ENCODE assay signal across 14 cellular contexts in genomic region chr15:90816401-90817116, GRCh38. TPM values are rescaled to one million over a fixed set of nuclear protein-coding genes. Genes with fewer than 3 reads are reported as not detected.
DNase-seq lines count a peak whose midpoint lies in the region; ATAC-seq, FAIRE-seq and TF ChIP-seq lines count a peak whose summit lies in the region.
"Had no signal": no experiment of that assay in that cellular context is flagged by ENCODE, and none has a peak within 500 bp of the region (broad histone marks: within the 10 kb centered on the region; RNA-seq: fewer than 3 reads in every experiment).

No MANE protein-coding gene starts in this region.

- DNase-seq in GM12892 (ENCODE audit: insufficient read length) (no peak), MG63 (no peak), foreskin fibroblast (no peak)
- DNase-seq in activated T-helper 1 cell treated with anti-CD3 and anti-CD28 coated beads, Interleukin-12 subunit alpha, Interleukin-12 subunit beta, Interleukin-2, Interleukin-4 antibody, amounts not matched to agents 30 ng/mL and 10 ng/mL and 1 ng/mL, durations not matched to agents 14 hours and 24 hours and 36 hours (ENCODE audit: low spot score), result no peak
- peak in 3 of 10 donors; percentile 15 to 30 (median 21) for DNase-seq in naive thymus-derived CD8-positive, alpha-beta T cell
- DNase-seq in stimulated activated naive B cell treated with anti-CD40 and anti-IgM and Interleukin-4, amounts not matched to agents 10 μg/mL and 1 μg/mL and 100 μg/mL, for 72 hours, result no peak
- DNase-seq: GDM1, kidney, NCI-H1417 treated with DMSO at 0.1 percent for 48 hours, NCI-H2171 had no signal

- TF ChIP-seq POLR2A in GM12892 (IDR thresholded peaks at IDR 0.05; ENCODE audit: low read depth, low read length), result no peak

- H4K20me1 ChIP-seq in BLaER1 treated with 17β-estradiol and CSF1 and Interleukin-3, amounts not matched to agents 10 nM and 100 nM, result peaks cover 0 to 8% (median 0%) of the 10 kb centered on the region in 11 experiments; a peak in 3 of 22 replicates

- intact Hi-C loops in activated T-helper 1 cell treated with anti-CD3 and anti-CD28 coated beads, Interleukin-12 subunit alpha, Interleukin-12 subunit beta, Interleukin-2, Interleukin-4 antibody, amounts not matched to agents 30 ng/mL and 10 ng/mL and 1 ng/mL, durations not matched to agents 14 hours and 24 hours and 36 hours (cut with micrococcal nuclease), result loop anchor here (5.0 kb wide), 1 partner anchor 169 kb away; no protein-coding TSS in a partner anchor

- H3K27me3 ChIP-seq in BLaER1 treated with 17β-estradiol and CSF1 and Interleukin-3, amounts not matched to agents 10 nM and 100 nM, result no peaks in the 10 kb centered on the region
- no peaks in the 10 kb centered on the region for H3K27me3 ChIP-seq in MG63

- H3K4me2 ChIP-seq in BLaER1 treated with 17β-estradiol and CSF1 and Interleukin-3, amounts not matched to agents 10 nM and 100 nM, result peak overlapping the region; percentile 88 to 99 (median 93)

- H3K4me3 Mint-ChIP-seq in activated T-helper 1 cell treated with anti-CD3 and anti-CD28 coated beads, Interleukin-12 subunit alpha, Interleukin-12 subunit beta, Interleukin-2, Interleukin-4 antibody, amounts not matched to agents 30 ng/mL and 10 ng/mL and 1 ng/mL, durations not matched to agents 14 hours and 24 hours and 36 hours, result peak overlapping the region; percentile 33
- H3K4me3 Mint-ChIP-seq in naive thymus-derived CD8-positive, alpha-beta T cell, result peak overlapping the region in 7 of 10 donors; percentile 6 to 39 (median 23)
- H3K4me3 Mint-ChIP-seq in stimulated activated naive B cell treated with anti-CD40 and anti-IgM and Interleukin-4, amounts not matched to agents 10 μg/mL and 1 μg/mL and 100 μg/mL, for 72 hours, result no peak overlapping the region

- H3K36me3 Mint-ChIP-seq in activated T-helper 1 cell treated with anti-CD3 and anti-CD28 coated beads, Interleukin-12 subunit alpha, Interleukin-12 subunit beta, Interleukin-2, Interleukin-4 antibody, amounts not matched to agents 30 ng/mL and 10 ng/mL and 1 ng/mL, durations not matched to agents 14 hours and 24 hours and 36 hours (ENCODE audit: low read depth), result peaks cover 36% of the 10 kb centered on the region
- H3K36me3 Mint-ChIP-seq in naive thymus-derived CD8-positive, alpha-beta T cell, result peaks cover 0 to 7% (median 0%) of the 10 kb centered on the region in 3 donors
- H3K36me3 Mint-ChIP-seq in stimulated activated naive B cell treated with anti-CD40 and anti-IgM and Interleukin-4, amounts not matched to agents 10 μg/mL and 1 μg/mL and 100 μg/mL, for 72 hours, result peaks cover 21 to 23% of the 10 kb centered on the region in 2 donors

- peak; percentile 82 for FAIRE-seq in GM12892 (lab: Jason Lieb, UNC)
- FAIRE-seq: astrocyte, endometrium, kidney had no signal

- POLR2A ChIA-PET in naive thymus-derived CD8-positive, alpha-beta T cell (lab: Charles Lee), result interaction anchor here (1.1 to 1.3 kb wide), 2 partner anchors 10 to 48 kb away, joined by 3 read pairs; no protein-coding TSS in a partner anchor

- H3K27me3 Mint-ChIP-seq in activated T-helper 1 cell treated with anti-CD3 and anti-CD28 coated beads, Interleukin-12 subunit alpha, Interleukin-12 subunit beta, Interleukin-2, Interleukin-4 antibody, amounts not matched to agents 30 ng/mL and 10 ng/mL and 1 ng/mL, durations not matched to agents 14 hours and 24 hours and 36 hours (ENCODE audit: insufficient read depth), result no peaks in the 10 kb centered on the region
- no peaks in the 10 kb centered on the region for H3K27me3 Mint-ChIP-seq in naive thymus-derived CD8-positive, alpha-beta T cell
- no peaks in the 10 kb centered on the region for H3K27me3 Mint-ChIP-seq in stimulated activated naive B cell treated with anti-CD40 and anti-IgM and Interleukin-4, amounts not matched to agents 10 μg/mL and 1 μg/mL and 100 μg/mL, for 72 hours

- H3K4me1 ChIP-seq in BLaER1 treated with 17β-estradiol and CSF1 and Interleukin-3, amounts not matched to agents 10 nM and 100 nM, result peaks cover 61 to 100% (median 74%) of the 10 kb centered on the region in 10 experiments

- H3K9me3 Mint-ChIP-seq in activated T-helper 1 cell treated with anti-CD3 and anti-CD28 coated beads, Interleukin-12 subunit alpha, Interleukin-12 subunit beta, Interleukin-2, Interleukin-4 antibody, amounts not matched to agents 30 ng/mL and 10 ng/mL and 1 ng/mL, durations not matched to agents 14 hours and 24 hours and 36 hours, result no peaks in the 10 kb centered on the region
- no peaks in the 10 kb centered on the region for H3K9me3 Mint-ChIP-seq in naive thymus-derived CD8-positive, alpha-beta T cell
- no peaks in the 10 kb centered on the region for H3K9me3 Mint-ChIP-seq in stimulated activated naive B cell treated with anti-CD40 and anti-IgM and Interleukin-4, amounts not matched to agents 10 μg/mL and 1 μg/mL and 100 μg/mL, for 72 hours

- H3K9me3 ChIP-seq in BLaER1 treated with 17β-estradiol and CSF1 and Interleukin-3, amounts not matched to agents 10 nM and 100 nM (replicated peaks in 1 of 11), result no peaks in the 10 kb centered on the region
- H3K9me3 ChIP-seq in MG63, result no peaks in the 10 kb centered on the region

- H3K27ac ChIP-seq in BLaER1 treated with 17β-estradiol and CSF1 and Interleukin-3, amounts not matched to agents 10 nM and 100 nM, result peak overlapping the region; percentile 33 to 90 (median 85); a peak in 20 of 22 replicates

- H3K27ac Mint-ChIP-seq in activated T-helper 1 cell treated with anti-CD3 and anti-CD28 coated beads, Interleukin-12 subunit alpha, Interleukin-12 subunit beta, Interleukin-2, Interleukin-4 antibody, amounts not matched to agents 30 ng/mL and 10 ng/mL and 1 ng/mL, durations not matched to agents 14 hours and 24 hours and 36 hours, result peak overlapping the region; percentile 96
- peak overlapping the region in 7 of 10 donors; percentile 11 to 85 (median 48) for H3K27ac Mint-ChIP-seq in naive thymus-derived CD8-positive, alpha-beta T cell
- no peak overlapping the region for H3K27ac Mint-ChIP-seq in stimulated activated naive B cell treated with anti-CD40 and anti-IgM and Interleukin-4, amounts not matched to agents 10 μg/mL and 1 μg/mL and 100 μg/mL, for 72 hours

- TF ChIP-seq CTCF in foreskin fibroblast (IDR thresholded peaks at IDR 0.05; ENCODE audit: low read depth, low read length), result no peak

- H3K4me3 ChIP-seq in BLaER1 treated with 17β-estradiol and CSF1 and Interleukin-3, amounts not matched to agents 10 nM and 100 nM, result no peak overlapping the region
- H3K4me3 ChIP-seq in MG63 (no peak overlapping the region), foreskin fibroblast (ENCODE audit: low read depth in 1 of 2, low read length in 2 of 2) (no peak overlapping the region)

- peaks cover 0 to 45% (median 41%) of the 10 kb centered on the region in 11 experiments; a peak in 18 of 22 replicates for H3K36me3 ChIP-seq in BLaER1 treated with 17β-estradiol and CSF1 and Interleukin-3, amounts not matched to agents 10 nM and 100 nM
- peaks cover 8% of the 10 kb centered on the region for H3K36me3 ChIP-seq in MG63

- H3K4me1 Mint-ChIP-seq in activated T-helper 1 cell treated with anti-CD3 and anti-CD28 coated beads, Interleukin-12 subunit alpha, Interleukin-12 subunit beta, Interleukin-2, Interleukin-4 antibody, amounts not matched to agents 30 ng/mL and 10 ng/mL and 1 ng/mL, durations not matched to agents 14 hours and 24 hours and 36 hours (ENCODE audit: low read depth), result peaks cover 92% of the 10 kb centered on the region
- H3K4me1 Mint-ChIP-seq in naive thymus-derived CD8-positive, alpha-beta T cell, result peaks cover 12 to 66% (median 41%) of the 10 kb centered on the region in 4 donors
- peaks cover 23 to 37% of the 10 kb centered on the region in 2 donors for H3K4me1 Mint-ChIP-seq in stimulated activated naive B cell treated with anti-CD40 and anti-IgM and Interleukin-4, amounts not matched to agents 10 μg/mL and 1 μg/mL and 100 μg/mL, for 72 hours

- peak overlapping the region in 9 of 11 experiments; percentile 8 to 79 (median 73); a peak in 12 of 22 replicates for H3K9ac ChIP-seq in BLaER1 treated with 17β-estradiol and CSF1 and Interleukin-3, amounts not matched to agents 10 nM and 100 nM

- peak in 1 of 2 donors; percentile 56 for ATAC-seq in naive thymus-derived CD8-positive, alpha-beta T cell
- no peak for ATAC-seq in GM19452 (IDR thresholded peaks at IDR 0.05; ENCODE audit: unreplicated experiment)
- ATAC-seq in stimulated activated naive B cell treated with anti-CD40 and anti-IgM and Interleukin-4, amounts not matched to agents 10 μg/mL and 1 μg/mL and 100 μg/mL, for 72 hours (replicated peaks), result no peak

RNA-seq across cellular contexts. Expression of gene FURIN, which starts 51.8 kb away (rescaled TPM):
- 12.6 TPM for polyA plus RNA-seq in GM12892 (2012; ENCODE audit: missing spikeins)
- total RNA-seq in activated T-helper 1 cell treated with anti-CD3 and anti-CD28 coated beads, Interleukin-12 subunit alpha, Interleukin-12 subunit beta, Interleukin-2, Interleukin-4 antibody, amounts not matched to agents 30 ng/mL and 10 ng/mL and 1 ng/mL, durations not matched to agents 14 hours and 24 hours and 36 hours, result 530 and 545 TPM in 2 replicates
- 10 to 100 TPM; 40.8 to 45.1 TPM for total RNA-seq in naive thymus-derived CD8-positive, alpha-beta T cell
- polyA plus RNA-seq in naive thymus-derived CD8-positive, alpha-beta T cell, result 10 to 100 TPM in 1 of 3 donors, 1 to 10 TPM in 2; 2.7 to 10.5 (median 4.8) TPM
- total RNA-seq in MG63 (2014; rRNA removed; shearing (Covaris generic); ENCODE audit: low replicate concordance), result 14.7 and 19.3 TPM in 2 replicates

Comparison
In these comparisons a context has a peak if more than half of its experiments do, and no peak if none do; other contexts are left out.
1. H3K4me3 Mint-ChIP-seq: peak in activated T-helper 1 cell treated with anti-CD3 and anti-CD28 coated beads, Interleukin-12 subunit alpha, Interleukin-12 subunit beta, Interleukin-2, Interleukin-4 antibody, amounts not matched to agents 30 ng/mL and 10 ng/mL and 1 ng/mL, durations not matched to agents 14 hours and 24 hours and 36 hours (single experiment) and naive thymus-derived CD8-positive, alpha-beta T cell (7 of 10); none in stimulated activated naive B cell treated with anti-CD40 and anti-IgM and Interleukin-4, amounts not matched to agents 10 μg/mL and 1 μg/mL and 100 μg/mL, for 72 hours (0 of 2).
2. RNA of gene FURIN, which starts 51.8 kb away (total RNA-seq): 530 to 545 TPM in activated T-helper 1 cell treated with anti-CD3 and anti-CD28 coated beads, Interleukin-12 subunit alpha, Interleukin-12 subunit beta, Interleukin-2, Interleukin-4 antibody, amounts not matched to agents 30 ng/mL and 10 ng/mL and 1 ng/mL, durations not matched to agents 14 hours and 24 hours and 36 hours; 40.8 to 45.1 TPM in naive thymus-derived CD8-positive, alpha-beta T cell and 14.7 to 19.3 TPM in MG63; every median in the first group is over 10 times any median in the second.